8 cellular contexts compared by ENCODE assay signal in genomic region chrX:64975491-64975890, GRCh38. TPM values are rescaled to one million over a fixed set of nuclear protein-coding genes. Genes with fewer than 3 reads are reported as not detected.
A peak's percentile ranks its signal among the peaks of the same experiment; 100 is the strongest.
DNase-seq lines count a peak whose midpoint lies in the region; ATAC-seq, FAIRE-seq and TF ChIP-seq lines count a peak whose summit lies in the region.

No MANE protein-coding gene starts in this region.

- H3K4me3 ChIP-seq in heart right ventricle = peak overlapping the region; percentile 46 to 69 (median 58)
- H3K4me3 ChIP-seq in pancreas = peak overlapping the region; percentile 27 to 56 (median 37)

- intact Hi-C loops in heart right ventricle (cut with DNase I) (loop anchor here in 1 of 10 donors (10.0 kb wide), 1 partner anchor 59 kb away; the partner anchor contains the start of gene ZC3H12B), pancreas (cut with DNase I) (no loop called here)

- H3K36me3 ChIP-seq in heart right ventricle (no peaks in the 10 kb centered on the region), pancreas (no peaks in the 10 kb centered on the region)

- TF ChIP-seq CTCF in heart right ventricle (IDR thresholded peaks at IDR 0.05) = no peak
- no peak for TF ChIP-seq CTCF in pancreas (IDR thresholded peaks at IDR 0.05)

- DNase-seq in activated CD4-positive, alpha-beta T cell treated with anti-CD3 and anti-CD28 coated beads for 1 hour = peak; percentile 7
- DNase-seq in activated CD4-positive, alpha-beta T cell treated with anti-CD3 and anti-CD28 coated beads, Interleukin-2, amount 50 U/mL, for 4 hours = no peak
- peak; percentile 2 to 42 for DNase-seq in NCI-H526 (lab: John Stamatoyannopoulos, UW)
- peak; percentile 12 to 55 for DNase-seq in activated naive CD4-positive, alpha-beta T cell treated with anti-CD3 and anti-CD28 coated beads, Interleukin-2, amount 50 U/mL, for 72 hours (ENCODE audit: low spot score in 2 of 2)
- DNase-seq in heart right ventricle = peak; percentile 3 to 15
- peak; percentile 2 to 59 (median 26) for DNase-seq in pancreas

- 0 to 1% methylated on average over 23 to 24 of the region's 24 CpGs for WGBS in heart right ventricle, 2 donors
- 0 to 17% methylated on average over 24 of the region's 24 CpGs for WGBS in pancreas, 2 donors

- peaks cover 4 to 10% of the 10 kb centered on the region in 2 donors for H3K9me3 Mint-ChIP-seq in activated naive CD4-positive, alpha-beta T cell treated with anti-CD3 and anti-CD28 coated beads, Interleukin-2, amount 50 U/mL, for 72 hours

- H3K9me3 ChIP-seq in heart right ventricle (no peaks in the 10 kb centered on the region), pancreas (no peaks in the 10 kb centered on the region)

- H3K4me1 ChIP-seq in heart right ventricle (peaks cover 0 to 5% (median 0%) of the 10 kb centered on the region in 9 donors), pancreas (no peaks in the 10 kb centered on the region)

- H3K27ac Mint-ChIP-seq in activated naive CD4-positive, alpha-beta T cell treated with anti-CD3 and anti-CD28 coated beads, Interleukin-2, amount 50 U/mL, for 72 hours = peak overlapping the region; percentile 89 to 93

- peaks cover 0 to 22% (median 0%) of the 10 kb centered on the region in 7 donors for H3K27me3 ChIP-seq in heart right ventricle
- peaks cover 0 to 12% (median 0%) of the 10 kb centered on the region in 4 donors for H3K27me3 ChIP-seq in pancreas

- ATAC-seq in activated naive CD4-positive, alpha-beta T cell treated with anti-CD3 and anti-CD28 coated beads, Interleukin-2, amount 50 U/mL, for 72 hours = peak; percentile 38 to 53
- peak; percentile 34 to 73 (median 65) for ATAC-seq in heart right ventricle
- ATAC-seq in pancreas = peak; percentile 58 to 73 (median 70)
- no peak for ATAC-seq in HG03097 (IDR thresholded peaks at IDR 0.05; ENCODE audit: low FRiP score, unreplicated experiment)
- no peak for ATAC-seq in GM18873 (IDR thresholded peaks at IDR 0.05; ENCODE audit: low FRiP score, unreplicated experiment)

- H3K36me3 Mint-ChIP-seq in activated naive CD4-positive, alpha-beta T cell treated with anti-CD3 and anti-CD28 coated beads, Interleukin-2, amount 50 U/mL, for 72 hours = peaks cover 17 to 28% of the 10 kb centered on the region in 2 donors

- FAIRE-seq in pancreas (lab: Jason Lieb, UNC) = no peak

- H3K27ac ChIP-seq in heart right ventricle = peak overlapping the region in 4 of 10 donors; percentile 4 to 39 (median 29)
- H3K27ac ChIP-seq in pancreas = no peak overlapping the region

RNA-seq across cellular contexts. Expression of gene ZC4H2, which starts 0.8 kb away (rescaled TPM):
- total RNA-seq in activated naive CD4-positive, alpha-beta T cell treated with anti-CD3 and anti-CD28 coated beads, Interleukin-2, amount 50 U/mL, for 72 hours = 10 to 100 TPM; 17.5 to 17.9 TPM
- total RNA-seq in heart right ventricle = 1 to 10 TPM; 1.3 to 7.4 (median 4.2) TPM
- polyA plus RNA-seq in heart right ventricle = 1 to 10 TPM; 1.5 to 4.3 TPM
- total RNA-seq in pancreas = 1 to 10 TPM; 2.7 to 5.6 (median 4.0) TPM
- 1 to 10 TPM; 2.2 to 4.2 TPM for polyA plus RNA-seq in pancreas

RNA-seq across cellular contexts. Expression of gene ZC3H12B, which starts 59.1 kb away (rescaled TPM):
- 1 to 10 TPM; 1.4 to 1.7 TPM for total RNA-seq in activated naive CD4-positive, alpha-beta T cell treated with anti-CD3 and anti-CD28 coated beads, Interleukin-2, amount 50 U/mL, for 72 hours
- total RNA-seq in heart right ventricle = under 1 TPM; 0.25 to 0.73 (median 0.41) TPM
- under 1 TPM; 0.07 to 0.12 TPM for polyA plus RNA-seq in heart right ventricle
- total RNA-seq in pancreas = under 1 TPM; 0.40 to 0.79 (median 0.56) TPM
- polyA plus RNA-seq in pancreas = under 1 TPM; 0.15 to 0.38 TPM

Comparison
In these comparisons a context has a peak if more than half of its experiments do, and no peak if none do; other contexts are left out.
1. DNase-seq: peak in activated CD4-positive, alpha-beta T cell treated with anti-CD3 and anti-CD28 coated beads for 1 hour (single experiment), NCI-H526 (2 of 2), activated naive CD4-positive, alpha-beta T cell treated with anti-CD3 and anti-CD28 coated beads, Interleukin-2, amount 50 U/mL, for 72 hours (2 of 2), heart right ventricle (2 of 2) and pancreas (6 of 6); none in activated CD4-positive, alpha-beta T cell treated with anti-CD3 and anti-CD28 coated beads, Interleukin-2, amount 50 U/mL, for 4 hours (0 of 2).
2. ATAC-seq: peak in activated naive CD4-positive, alpha-beta T cell treated with anti-CD3 and anti-CD28 coated beads, Interleukin-2, amount 50 U/mL, for 72 hours (2 of 2), heart right ventricle (8 of 8) and pancreas (4 of 4); none in HG03097 (single experiment) and GM18873 (single experiment).